Comparison of ENCODE assay signal across 28 cellular contexts in genomic region chr3:191563722-191564121, GRCh38.
DNase-seq lines count a peak whose midpoint lies in the region; ATAC-seq, FAIRE-seq and TF ChIP-seq lines count a peak whose summit lies in the region.
"Had no signal": no experiment of that assay in that cellular context is flagged by ENCODE, and none has a peak within 500 bp of the region (broad histone marks: within the 10 kb centered on the region; RNA-seq: fewer than 3 reads in every experiment).

No MANE protein-coding gene starts in this region.

- no TSS peak for BruUV-seq in IMR-90 (replicated peaks; lab: Mats Ljungman, UMichigan)

- no peaks in the 10 kb centered on the region for H3K9me1 ChIP-seq in IMR-90 (ENCODE audit: insufficient read depth, low read length)
- H3K9me1 ChIP-seq in keratinocyte (ENCODE audit: control insufficient read depth, extremely low read depth, insufficient read depth, low read length): no peaks in the 10 kb centered on the region

- intact Hi-C loops in IMR-90 (cut with micrococcal nuclease): no loop called here
- intact Hi-C loops in lower leg skin (cut with DNase I; ENCODE audit: low total_unique reads): no loop called here

- TF ChIP-seq CTCF in IMR-90 (conservative IDR thresholded peaks at IDR 0.05; ENCODE audit: low read depth, low read length): no peak
- TF ChIP-seq CTCF in keratinocyte (optimal IDR thresholded peaks at IDR 0.05 in 1 of 3, IDR thresholded peaks at IDR 0.05 in 1 of 3, conservative IDR thresholded peaks at IDR 0.05 in 1 of 3; ENCODE audit: extremely low read depth in 1 of 3, insufficient read depth in 2 of 3, low read length in 3 of 3): no peak
- no peak for TF ChIP-seq CTCF in lower leg skin (IDR thresholded peaks at IDR 0.05)

- H4K20me1 ChIP-seq in IMR-90 (ENCODE audit: insufficient read depth, low read length) (no peaks in the 10 kb centered on the region), keratinocyte (ENCODE audit: control insufficient read depth, extremely low read depth, insufficient read depth, low read length) (no peaks in the 10 kb centered on the region)

- H3K14ac ChIP-seq in IMR-90 (replicated peaks; ENCODE audit: low read depth, low read length): no peak overlapping the region

- no peak overlapping the region for H4K91ac ChIP-seq in IMR-90 (ENCODE audit: insufficient read depth, low read depth, low read length)

- H2BK15ac ChIP-seq in IMR-90 (ENCODE audit: low read depth, low read length): no peak overlapping the region

- no peak overlapping the region for H2AK9ac ChIP-seq in IMR-90 (replicated peaks; ENCODE audit: low read depth, low read length, poor library complexity)

- H2BK20ac ChIP-seq in IMR-90 (ENCODE audit: low read depth, low read length): no peak overlapping the region

- H3K4me3 ChIP-seq in IMR-90 (ENCODE audit: insufficient read depth, low read depth, low read length) (no peak overlapping the region), keratinocyte (ENCODE audit: control insufficient read depth in 2 of 3, extremely low read depth in 1 of 3, insufficient read depth in 2 of 3, low read depth in 1 of 3, low read length in 3 of 3) (no peak overlapping the region), lower leg skin (ENCODE audit: low read depth, poor library complexity, severe bottlenecking) (no peak overlapping the region)
- H3K4me3 ChIP-seq: GM12878, Peyer's patch had no signal

- no CpG with 5 or more reads among the region's 7 CpGs for WGBS in IMR-90 (ENCODE audit: extremely low coverage in 2 of 2, insufficient read length in 1 of 2), 2 experiments
- 60 to 76% methylated on average over 7 of the region's 7 CpGs for WGBS in lower leg skin, 2 donors

- H3K4me2 ChIP-seq in IMR-90 (ENCODE audit: low read depth, low read length) (no peak overlapping the region), keratinocyte (ENCODE audit: control insufficient read depth, extremely low read depth, insufficient read depth, low read depth, low read length) (no peak overlapping the region)
- H3K4me2 ChIP-seq: SK-N-SH had no signal

- POLR2A ChIA-PET in IMR-90 (lab: Charles Lee; ENCODE audit: unreplicated experiment): no interaction called here

- no peak overlapping the region for H3K18ac ChIP-seq in IMR-90 (ENCODE audit: low read depth, low read length)

- no peaks in the 10 kb centered on the region for H3K79me1 ChIP-seq in IMR-90 (ENCODE audit: low read depth in 1 of 2, low read length in 2 of 2)

- no peak overlapping the region for H4K5ac ChIP-seq in IMR-90 (ENCODE audit: low read depth, low read length)

- H3K56ac ChIP-seq in IMR-90 (ENCODE audit: extremely low read depth, insufficient read depth, low read length): no peak overlapping the region

- no peak overlapping the region for H2BK5ac ChIP-seq in IMR-90 (ENCODE audit: low read depth, low read length, poor library complexity, severe bottlenecking)

- TF ChIP-seq RAD21 in IMR-90 (IDR thresholded peaks at IDR 0.05; ENCODE audit: low read length): no peak

- H3K27me3 ChIP-seq in IMR-90 (ENCODE audit: control insufficient read depth, insufficient read depth, low read length) (no peaks in the 10 kb centered on the region), keratinocyte (ENCODE audit: control insufficient read depth, extremely low read depth, insufficient read depth, low read length) (no peaks in the 10 kb centered on the region)
- H3K27me3 ChIP-seq: Peyer's patch had no signal

- CTCF ChIA-PET in IMR-90 (lab: Yijun Ruan, JAX): interaction anchor here (0.6 kb wide), 1 partner anchor 880 kb away, joined by 3 read pairs; no protein-coding TSS in a partner anchor

- H3K79me2 ChIP-seq in keratinocyte (ENCODE audit: control insufficient read depth, insufficient read depth, low read length): no peaks in the 10 kb centered on the region

- no peak overlapping the region for H2AFZ ChIP-seq in IMR-90 (replicated peaks; ENCODE audit: low read length, poor library complexity)
- no peak overlapping the region for H2AFZ ChIP-seq in keratinocyte (ENCODE audit: control insufficient read depth, low read length)

- H2BK120ac ChIP-seq in IMR-90 (ENCODE audit: low read depth, low read length): no peak overlapping the region

- in situ Hi-C loops in IMR-90 (cut with MboI; ENCODE audit: low sequenced_read_pairs): no loop called here

- TF ChIP-seq POLR2A in IMR-90 (IDR thresholded peaks at IDR 0.05; ENCODE audit: low read depth, low read length): no peak
- TF ChIP-seq POLR2A in lower leg skin (IDR thresholded peaks at IDR 0.05): no peak

- no peak overlapping the region for H4K8ac ChIP-seq in IMR-90 (ENCODE audit: low read depth in 2 of 2, low read length in 2 of 2)

- H2AK5ac ChIP-seq in IMR-90 (ENCODE audit: low read depth, low read length): no peak overlapping the region

- H3K9ac ChIP-seq in IMR-90 (ENCODE audit: low read depth, low read length) (no peak overlapping the region), keratinocyte (ENCODE audit: control insufficient read depth, extremely low read depth, insufficient read depth, low read length) (no peak overlapping the region)
- H3K9ac ChIP-seq: SK-N-SH had no signal

- dilution Hi-C loops in IMR-90 (cut with HindIII; ENCODE audit: low sequenced_read_pairs, unreplicated experiment) (no loop called here), keratinocyte (cut with MboI; ENCODE audit: extremely low pct_ligation_motif_present, low sequenced_read_pairs) (no loop called here)

- no peak overlapping the region for H3K4ac ChIP-seq in IMR-90 (ENCODE audit: low read depth, low read length)

- no peaks in the 10 kb centered on the region for H3K36me3 ChIP-seq in IMR-90 (ENCODE audit: control insufficient read depth, insufficient read depth, low read length)
- no peaks in the 10 kb centered on the region for H3K36me3 ChIP-seq in keratinocyte (ENCODE audit: control insufficient read depth in 2 of 2, extremely low read depth in 1 of 2, insufficient read depth in 2 of 2, low read length in 2 of 2)
- H3K36me3 ChIP-seq: Peyer's patch had no signal

- peaks cover 3% of the 10 kb centered on the region; the same call in 1 of the 2 replicates for H3K9me3 ChIP-seq in IMR-90 (ENCODE audit: control insufficient read depth, insufficient read depth, low read length)
- peaks cover 2% of the 10 kb centered on the region for H3K9me3 ChIP-seq in keratinocyte (ENCODE audit: control insufficient read depth, low read depth, low read length)
- H3K9me3 ChIP-seq: Caco-2, Peyer's patch, SK-N-SH had no signal

- DNase-seq in NCI-H510A treated with DMSO at 0.1 percent for 48 hours (lab: John Stamatoyannopoulos, UW) (peak; percentile 7), NCI-H510A (lab: John Stamatoyannopoulos, UW) (no peak), IMR-90 (no peak), NCI-H69 (lab: John Stamatoyannopoulos, UW) (peak; percentile 45), keratinocyte (ENCODE audit: low read depth, low spot score) (no peak), lower leg skin (ENCODE audit: low spot score in 2 of 2) (no peak)
- DNase-seq: C1 segment of cervical spinal cord; Caco-2; CD4-positive, alpha-beta memory T cell; DMS 273 treated with DMSO at 0.1 percent for 48 hours; DMS79; EL; GDM1; GOT3; Kasumi-1; NCI-H1092 treated with DMSO at 0.1 percent for 48 hours; NCI-H1930; NCI-H2107; NCI-H226; OCI-M1; Peyer's patch; SK-N-SH; SW 1271; T-helper 9 cell had no signal

- H3K27ac ChIP-seq in IMR-90 (ENCODE audit: insufficient read depth, low read length) (no peak overlapping the region), keratinocyte (ENCODE audit: control insufficient read depth, insufficient read depth, low read length) (no peak overlapping the region)
- H3K27ac ChIP-seq: HL-60, Peyer's patch had no signal

- FAIRE-seq in keratinocyte (lab: Jason Lieb, UNC): peak; percentile 62
- FAIRE-seq: GM12878 had no signal

- H3K23ac ChIP-seq in IMR-90 (ENCODE audit: low read depth, low read length): no peak overlapping the region

- H3K4me1 ChIP-seq in IMR-90 (ENCODE audit: control insufficient read depth, insufficient read depth, low read length) (no peaks in the 10 kb centered on the region), keratinocyte (ENCODE audit: control insufficient read depth, extremely low read depth, insufficient read depth, low read length) (peaks cover 4% of the 10 kb centered on the region)
- H3K4me1 ChIP-seq: Caco-2, Peyer's patch had no signal

- ATAC-seq in IMR-90 (ENCODE audit: low read depth): no peak
- ATAC-seq in HG02571 (IDR thresholded peaks at IDR 0.05; ENCODE audit: unreplicated experiment): no peak
- ATAC-seq: GM12878, HCT116 had no signal

TF ChIP-seq in IMR-90, 13 proteins besides CTCF, POLR2A, EP300 and RAD21:
- TF ChIP-seq ELK1 (IDR thresholded peaks at IDR 0.05; ENCODE audit: borderline replicate concordance, low read depth, low read length) (no peak), MAFK (IDR thresholded peaks at IDR 0.05; ENCODE audit: low read depth, low read length) (peak; percentile 86)
TF ChIP-seq in IMR-90: peak in this region for 1.

Comparison
In these comparisons a context has a peak if more than half of its experiments do, and no peak if none do; other contexts are left out.
1. DNase-seq: peak in NCI-H510A treated with DMSO at 0.1 percent for 48 hours (single experiment) and NCI-H69 (single experiment); none in NCI-H510A (single experiment), IMR-90 (single experiment), keratinocyte (single experiment) and lower leg skin (0 of 2).